ENCODE assay signal across 31 cellular contexts in the genomic region with DNA sequence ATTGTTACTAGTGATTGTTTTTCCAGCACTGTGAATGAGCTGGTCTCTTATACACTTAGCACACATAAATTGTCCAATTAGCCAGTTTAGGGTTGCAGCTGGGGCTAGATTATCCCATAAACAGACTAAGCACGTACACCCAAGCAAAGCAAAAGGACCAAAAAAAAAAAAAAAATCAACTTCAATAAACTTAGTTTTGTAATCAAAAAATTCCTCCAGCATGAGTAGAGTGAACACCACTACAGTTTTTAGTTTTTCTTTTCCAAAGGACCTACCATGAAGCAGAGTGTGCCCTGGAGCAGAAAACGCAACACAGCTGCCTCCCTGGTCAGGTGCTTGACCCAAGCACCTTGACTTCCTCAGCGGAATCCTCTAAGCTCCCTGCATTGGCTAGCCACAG.
A peak's percentile ranks its signal among the peaks of the same experiment; 100 is the strongest.
DNase-seq lines count a peak whose midpoint lies in the region; ATAC-seq and TF ChIP-seq lines count a peak whose summit lies in the region.
"Had no signal": no experiment of that assay in that cellular context is flagged by ENCODE, and none has a peak within 500 bp of the region (broad histone marks: within the 10 kb centered on the region; RNA-seq: fewer than 3 reads in every experiment).

No MANE protein-coding gene starts in this region.

- ATAC-seq in GM18519 (IDR thresholded peaks at IDR 0.05; ENCODE audit: low FRiP score, unreplicated experiment): no peak
- ATAC-seq: gastroesophageal sphincter, mucosa of descending colon, right lobe of liver had no signal

- no peak overlapping the region for H3K27ac Mint-ChIP-seq in endothelial cell (ENCODE audit: unreplicated experiment)
- H3K27ac Mint-ChIP-seq: activated CD4-positive, alpha-beta memory T cell treated with anti-CD3 and anti-CD28 coated beads for 36 hours; activated T-helper 1 cell treated with anti-CD3 and anti-CD28 coated beads, Interleukin-12 subunit alpha, Interleukin-12 subunit beta, Interleukin-2, Interleukin-4 antibody, amounts not matched to agents 30 ng/mL and 10 ng/mL and 1 ng/mL, durations not matched to agents 14 hours and 24 hours and 36 hours; natural killer cell; progenitor cell of endocrine pancreas; T-helper 2 cell treated with Interferon-gamma antibody and Interleukin-4, amounts not matched to agents 5 μg/mL and 100 μg/mL, for 36 hours had no signal

- no peaks in the 10 kb centered on the region for H3K9me3 Mint-ChIP-seq in endothelial cell (ENCODE audit: unreplicated experiment)
- H3K9me3 Mint-ChIP-seq: activated CD4-positive, alpha-beta memory T cell treated with anti-CD3 and anti-CD28 coated beads for 36 hours; activated T-helper 1 cell treated with anti-CD3 and anti-CD28 coated beads, Interleukin-12 subunit alpha, Interleukin-12 subunit beta, Interleukin-2, Interleukin-4 antibody, amounts not matched to agents 30 ng/mL and 10 ng/mL and 1 ng/mL, durations not matched to agents 14 hours and 24 hours and 36 hours; natural killer cell; T-helper 2 cell treated with Interferon-gamma antibody and Interleukin-4, amounts not matched to agents 5 μg/mL and 100 μg/mL, for 36 hours had no signal

- H3K27me3 Mint-ChIP-seq in endothelial cell (ENCODE audit: unreplicated experiment): peaks cover 2% of the 10 kb centered on the region

- no peaks in the 10 kb centered on the region for H3K4me1 Mint-ChIP-seq in endothelial cell (ENCODE audit: unreplicated experiment)
- H3K4me1 Mint-ChIP-seq: natural killer cell had no signal

- H3K36me3 Mint-ChIP-seq in endothelial cell (ENCODE audit: low read depth, unreplicated experiment): no peaks in the 10 kb centered on the region
- H3K36me3 Mint-ChIP-seq: activated CD4-positive, alpha-beta memory T cell treated with anti-CD3 and anti-CD28 coated beads for 36 hours; natural killer cell had no signal

- TF ChIP-seq CTCF in endothelial cell (IDR thresholded peaks at IDR 0.05; ENCODE audit: unreplicated experiment): no peak

- DNase-seq in NCI-H82 (lab: John Stamatoyannopoulos, UW) (peak; percentile 23), NCI-H82 treated with DMSO at 0.1 percent for 48 hours (lab: John Stamatoyannopoulos, UW; ENCODE audit: unreplicated experiment) (no peak), RPMI7951 (ENCODE audit: low read depth) (peak; percentile 35), fibroblast of peridontal ligament (ENCODE audit: extremely low read depth) (peak; percentile 65), NCI-H1694 treated with DMSO at 0.1 percent for 48 hours (lab: John Stamatoyannopoulos, UW) (no peak), endothelial cell (ENCODE audit: low spot score) (no peak), NCI-H2081 treated with DMSO at 0.1 percent for 48 hours (lab: John Stamatoyannopoulos, UW) (no peak)
- DNase-seq: activated CD4-positive, alpha-beta memory T cell treated with anti-CD3 and anti-CD28 coated beads for 36 hours; activated CD4-positive, alpha-beta T cell treated with anti-CD3 and anti-CD28 coated beads for 1 hour; activated naive CD4-positive, alpha-beta T cell treated with Interleukin-2 at 50 U/mL for 16 hours; BE2C; DMS 273 treated with DMSO at 0.1 percent for 48 hours; esophagus squamous epithelium; KG1; MM.1S; mucosa of descending colon; natural killer cell; NCI-H1417; NCI-H2171 treated with DMSO at 0.1 percent for 48 hours; NCI-H510A treated with DMSO at 0.1 percent for 48 hours; nucleus accumbens; right lobe of liver; SHP77; stimulated activated CD4-positive, alpha-beta T cell treated with anti-CD3 and anti-CD28 coated beads, Interleukin-12 subunit alpha, Interleukin-12 subunit beta, amount 100 ng/mL, for 4 hours; stimulated activated CD4-positive, alpha-beta T cell treated with anti-CD3 and anti-CD28 coated beads, Interleukin-4, amount 100 ng/mL, for 1 hour; upper lobe of left lung had no signal

- H3K4me3 Mint-ChIP-seq in endothelial cell (ENCODE audit: unreplicated experiment): no peak overlapping the region
- H3K4me3 Mint-ChIP-seq: activated CD4-positive, alpha-beta memory T cell treated with anti-CD3 and anti-CD28 coated beads for 36 hours; activated T-helper 1 cell treated with anti-CD3 and anti-CD28 coated beads, Interleukin-12 subunit alpha, Interleukin-12 subunit beta, Interleukin-2, Interleukin-4 antibody, amounts not matched to agents 30 ng/mL and 10 ng/mL and 1 ng/mL, durations not matched to agents 14 hours and 24 hours and 36 hours; natural killer cell; T-helper 2 cell treated with Interferon-gamma antibody and Interleukin-4, amounts not matched to agents 5 μg/mL and 100 μg/mL, for 36 hours had no signal

Comparison
In these comparisons a context has a peak if more than half of its experiments do, and no peak if none do; other contexts are left out.
1. DNase-seq: peak in NCI-H82 (single experiment), RPMI7951 (single experiment) and fibroblast of peridontal ligament (single experiment); none in NCI-H82 treated with DMSO at 0.1 percent for 48 hours (single experiment), NCI-H1694 treated with DMSO at 0.1 percent for 48 hours (single experiment), endothelial cell (single experiment) and NCI-H2081 treated with DMSO at 0.1 percent for 48 hours (single experiment).